In the genomic region with DNA sequence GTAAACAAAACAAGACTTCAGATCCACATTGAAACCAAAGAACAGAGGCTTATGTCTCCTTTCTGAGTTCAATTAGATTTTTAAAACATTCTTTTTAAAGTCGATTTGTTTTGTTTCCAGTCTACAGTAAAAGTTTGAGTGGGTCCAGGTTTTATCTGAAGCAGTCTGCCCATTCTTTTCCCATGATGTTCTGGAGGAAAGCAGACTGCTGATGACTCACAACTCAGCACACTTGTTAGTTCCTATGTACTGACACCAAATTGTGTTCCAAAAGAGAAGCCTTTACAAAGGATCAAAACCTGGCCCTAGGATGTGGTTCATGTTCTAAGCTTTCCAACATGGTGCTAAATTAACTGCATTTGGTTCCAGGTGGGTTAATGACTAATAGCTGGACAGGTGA, we compare ENCODE assay signal across 12 cellular contexts. TPM values are rescaled to one million over a fixed set of nuclear protein-coding genes. Genes with fewer than 3 reads are reported as not detected.
DNase-seq lines count a peak whose midpoint lies in the region; ATAC-seq lines count a peak whose summit lies in the region.
"Had no signal": no experiment of that assay in that cellular context is flagged by ENCODE, and none has a peak within 500 bp of the region (broad histone marks: within the 10 kb centered on the region; RNA-seq: fewer than 3 reads in every experiment).

No MANE protein-coding gene starts in this region.

- no peak overlapping the region for H2AFZ ChIP-seq in ACC112 (ENCODE audit: low read length, unreplicated experiment)
- H2AFZ ChIP-seq: parathyroid adenoma had no signal

- H3K9me3 ChIP-seq in mesodermal cell (ENCODE audit: control insufficient read depth, low read length) = peaks cover 12% of the 10 kb centered on the region

- DNase-seq in NCI-H226 (peak; percentile 73), dedifferentiated amniotic fluid mesenchymal stem cell (ENCODE audit: extremely low spot score) (peak; percentile 74), NCI-H1436 treated with DMSO at 0.1 percent for 48 hours (lab: John Stamatoyannopoulos, UW) (no peak)
- DNase-seq in activated naive CD4-positive, alpha-beta T cell treated with anti-CD3 and anti-CD28 coated beads, Interleukin-2, amount 50 U/mL, for 16 hours = no peak
- no peak for DNase-seq in stimulated activated CD4-positive, alpha-beta T cell treated with anti-CD3 and anti-CD28 coated beads, Interleukin-12 subunit alpha, Interleukin-12 subunit beta, amount 100 ng/mL, for 4 hours
- DNase-seq: kidney glomerular epithelial cell, NCI-H2081 had no signal

- H3K4me3 ChIP-seq in ACC112 (ENCODE audit: low read depth, low read length) (no peak overlapping the region), mesodermal cell (ENCODE audit: extremely low read depth, insufficient read depth, low read length, poor library complexity, severe bottlenecking) (no peak overlapping the region)

- no peak for ATAC-seq in HG03025 (IDR thresholded peaks at IDR 0.05; ENCODE audit: low FRiP score, unreplicated experiment)

- H3K79me2 ChIP-seq in ACC112 (ENCODE audit: control insufficient read depth, insufficient read depth, low read length, unreplicated experiment) = peaks cover 66% of the 10 kb centered on the region
- H3K79me2 ChIP-seq: parathyroid adenoma had no signal

- H3K27ac ChIP-seq in ACC112 (ENCODE audit: low read depth, low read length) (peak overlapping the region; percentile 67), mesodermal cell (ENCODE audit: low read depth, low read length, severe bottlenecking) (peak overlapping the region; percentile 85)
- H3K27ac ChIP-seq: parathyroid adenoma had no signal

- H3K36me3 ChIP-seq in ACC112 (ENCODE audit: insufficient read depth, low read length) (0 out of 2 replicates have a peak, but pooled peaks cover 12% of the 10 kb centered on the region), mesodermal cell (ENCODE audit: control insufficient read depth, insufficient read depth, low read length) (peaks cover 53% of the 10 kb centered on the region)

- 60% methylated on average over 1 of the region's 1 CpG; no CpG with 5 or more reads in 1 of the 2 experiments for WGBS in mesodermal cell (ENCODE audit: insufficient coverage in 2 of 2), 2 experiments

- H3K4me1 ChIP-seq in ACC112 (ENCODE audit: control insufficient read depth, insufficient read depth, low read length, unreplicated experiment) = peaks cover 71% of the 10 kb centered on the region
- peaks cover 58% of the 10 kb centered on the region for H3K4me1 ChIP-seq in mesodermal cell (ENCODE audit: control insufficient read depth, insufficient read depth, low read length, poor library complexity, severe bottlenecking)
- H3K4me1 ChIP-seq: parathyroid adenoma had no signal

- H3K27me3 ChIP-seq in ACC112 (ENCODE audit: insufficient read depth, low read length) = no peaks in the 10 kb centered on the region

RNA-seq across cellular contexts. Expression of a gene that starts 11.4 kb away (rescaled TPM):
- 311 TPM for polyA plus RNA-seq in mesodermal cell (2013, experiment 1 of 2)
- polyA plus RNA-seq in mesodermal cell (2013, experiment 2 of 2) = 252 TPM
- polyA plus RNA-seq: IgD-negative memory B cell had no signal

Comparison
In these comparisons a context has a peak if more than half of its experiments do, and no peak if none do; other contexts are left out.
1. DNase-seq: peak in NCI-H226 (single experiment) and dedifferentiated amniotic fluid mesenchymal stem cell (single experiment); none in NCI-H1436 treated with DMSO at 0.1 percent for 48 hours (single experiment), activated naive CD4-positive, alpha-beta T cell treated with anti-CD3 and anti-CD28 coated beads, Interleukin-2, amount 50 U/mL, for 16 hours (single experiment) and stimulated activated CD4-positive, alpha-beta T cell treated with anti-CD3 and anti-CD28 coated beads, Interleukin-12 subunit alpha, Interleukin-12 subunit beta, amount 100 ng/mL, for 4 hours (single experiment).